Comparison of ENCODE assay signal across 2 cellular contexts in the genomic region with DNA sequence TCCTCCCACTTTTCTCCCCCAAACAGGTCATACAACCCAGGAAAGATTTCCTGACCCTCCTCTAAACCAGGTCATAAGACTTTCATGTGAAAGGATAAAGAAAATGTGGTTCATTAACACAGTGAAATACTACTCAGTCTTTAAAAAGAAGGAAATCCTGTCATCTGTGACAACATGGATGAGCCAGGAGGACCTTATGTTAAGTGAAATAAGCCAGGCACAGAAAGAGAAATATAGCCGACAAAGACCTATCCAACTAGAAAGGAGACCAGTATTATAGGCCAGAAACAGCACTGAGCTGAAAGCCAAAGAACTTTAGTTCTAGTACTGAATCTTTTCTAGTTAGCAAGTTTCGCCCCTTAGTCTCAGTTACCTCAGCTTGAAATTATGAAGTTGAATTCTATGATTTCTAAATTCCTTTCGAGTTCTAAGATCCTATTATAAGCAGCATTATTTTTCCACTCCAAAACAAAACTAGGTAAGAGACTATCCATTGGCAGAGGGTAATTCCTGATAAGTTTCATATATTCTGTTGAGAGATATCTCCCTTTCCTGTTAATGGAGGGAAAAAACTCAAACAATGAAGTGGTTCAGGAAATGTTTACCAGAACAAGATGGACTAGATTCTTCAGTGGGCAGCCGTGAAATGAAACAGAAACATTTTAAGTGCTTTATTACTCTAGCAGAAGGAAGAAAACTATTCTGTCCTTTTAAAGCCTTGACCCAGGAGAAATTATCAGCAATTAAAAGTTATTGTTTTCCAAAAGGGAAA.
TF ChIP-seq lines count a peak whose summit lies in the region.

No MANE protein-coding gene starts in this region.

TF ChIP-seq in liver, 16 proteins besides CTCF, POLR2A, EP300 and RAD21:
- peak; percentile 20 for TF ChIP-seq NR2F2 (IDR thresholded peaks at IDR 0.05)
- TF ChIP-seq SP1 (IDR thresholded peaks at IDR 0.05) = no peak
TF ChIP-seq in liver: peak in this region for 1.

TF ChIP-seq in HepG2, 621 proteins besides CTCF, POLR2A, EP300 and RAD21:
- TF ChIP-seq, protein P1, sequence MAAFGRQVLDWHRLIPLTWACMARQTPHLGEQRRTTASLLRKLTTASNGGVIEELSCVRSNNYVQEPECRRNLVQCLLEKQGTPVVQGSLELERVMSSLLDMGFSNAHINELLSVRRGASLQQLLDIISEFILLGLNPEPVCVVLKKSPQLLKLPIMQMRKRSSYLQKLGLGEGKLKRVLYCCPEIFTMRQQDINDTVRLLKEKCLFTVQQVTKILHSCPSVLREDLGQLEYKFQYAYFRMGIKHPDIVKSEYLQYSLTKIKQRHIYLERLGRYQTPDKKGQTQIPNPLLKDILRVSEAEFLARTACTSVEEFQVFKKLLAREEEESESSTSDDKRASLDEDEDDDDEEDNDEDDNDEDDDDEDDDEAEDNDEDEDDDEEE (CRISPR knock-in tag; IDR thresholded peaks at IDR 0.05) = no peak
- TF ChIP-seq ZNF44 (CRISPR knock-in tag; IDR thresholded peaks at IDR 0.05) (no peak), PCBP1 (IDR thresholded peaks at IDR 0.05; ENCODE audit: borderline replicate concordance, low read depth, low read length) (no peak), RELA (CRISPR knock-in tag; IDR thresholded peaks at IDR 0.05) (no peak), SUZ12 (IDR thresholded peaks at IDR 0.05; ENCODE audit: low read depth, low read length) (no peak), PLSCR1 (CRISPR knock-in tag; IDR thresholded peaks at IDR 0.05; ENCODE audit: borderline replicate concordance) (no peak), STAG1 (CRISPR knock-in tag; IDR thresholded peaks at IDR 0.05) (no peak), MYNN (CRISPR knock-in tag; IDR thresholded peaks at IDR 0.05; ENCODE audit: low read depth) (no peak)
- TF ChIP-seq, protein P2, sequence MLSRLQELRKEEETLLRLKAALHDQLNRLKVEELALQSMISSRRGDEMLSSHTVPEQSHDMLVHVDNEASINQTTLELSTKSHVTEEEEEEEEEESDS (CRISPR knock-in tag; IDR thresholded peaks at IDR 0.05; ENCODE audit: borderline replicate concordance) = no peak
TF ChIP-seq in HepG2: peak in this region for 0.
